26 cellular contexts compared by ENCODE assay signal in the genomic region with DNA sequence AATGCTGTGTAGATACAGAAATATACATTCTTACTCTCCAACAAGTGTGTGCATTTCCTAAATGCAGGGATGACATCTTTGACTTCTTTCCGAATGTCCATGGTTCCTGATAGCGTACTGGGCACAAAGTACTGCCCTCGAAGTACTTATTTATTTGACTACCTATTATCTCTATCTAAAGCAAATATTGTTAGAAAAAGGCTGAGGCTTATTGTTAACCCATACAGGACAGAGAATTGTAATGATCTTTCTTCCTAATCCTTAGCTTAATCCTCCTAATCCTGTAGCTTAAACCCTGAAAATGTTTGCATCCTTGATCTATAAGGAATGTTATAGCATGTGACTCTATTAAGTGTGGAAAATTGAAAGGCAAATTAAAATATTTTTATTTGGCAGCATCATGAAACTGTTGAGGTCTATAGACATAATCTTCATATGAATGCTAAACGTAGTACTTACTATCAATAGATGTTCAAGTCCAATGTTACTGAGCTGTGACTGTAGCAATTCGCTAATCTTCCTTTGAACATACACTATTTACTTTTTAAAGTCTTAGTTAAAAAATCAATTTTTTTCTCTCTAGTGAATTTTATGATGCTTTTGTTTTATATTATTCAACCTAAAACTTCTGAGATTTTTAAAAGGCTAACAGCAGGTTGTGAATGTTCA.
DNase-seq lines count a peak whose midpoint lies in the region; ATAC-seq and TF ChIP-seq lines count a peak whose summit lies in the region.
"Had no signal": no experiment of that assay in that cellular context is flagged by ENCODE, and none has a peak within 500 bp of the region (broad histone marks: within the 10 kb centered on the region; RNA-seq: fewer than 3 reads in every experiment).

No MANE protein-coding gene starts in this region.

- H3K4me2 ChIP-seq in PC-9, result peak overlapping the region; percentile 54

- ATAC-seq in activated T-cell treated with anti-CD3 and anti-CD28 coated beads, Interleukin-2, amount 50 U/mL, for 72 hours (replicated peaks in 1 of 2), result no peak
- peak; percentile 41 to 65 (median 62) for ATAC-seq in right lobe of liver
- ATAC-seq: mucosa of descending colon, WTC11 had no signal

- peak overlapping the region; percentile 65 for H3K27ac ChIP-seq in PC-9
- peak overlapping the region; percentile 30 to 82 (median 78) for H3K27ac ChIP-seq in right lobe of liver
- H3K27ac ChIP-seq in stomach, result no peak overlapping the region
- H3K27ac ChIP-seq: parathyroid adenoma, suprapubic skin had no signal

- H3K4me3 ChIP-seq in PC-9 (no peak overlapping the region), right lobe of liver (peak overlapping the region in 1 of 3 donors; percentile 9), stomach (no peak overlapping the region)
- H3K4me3 ChIP-seq: mucosa of descending colon, suprapubic skin had no signal

- 20% methylated on average over 5 of the region's 5 CpGs for WGBS in right lobe of liver (ENCODE audit: insufficient coverage, low coverage, low lambda C conversion rate, missing lambda C conversion rate)
- 33 to 54% (median 47%) methylated on average over 5 of the region's 5 CpGs for WGBS in stomach, 5 donors

- no peak for TF ChIP-seq POLR2A in right lobe of liver (IDR thresholded peaks at IDR 0.05)
- no peak for TF ChIP-seq POLR2A in stomach (IDR thresholded peaks at IDR 0.05)

- H3K4me3 Mint-ChIP-seq in activated T-cell treated with anti-CD3 and anti-CD28 coated beads, Interleukin-2, amount 50 U/mL, for 72 hours, result no peak overlapping the region
- H3K4me3 Mint-ChIP-seq: activated CD4-positive, alpha-beta T cell treated with anti-CD3 and anti-CD28 coated beads, Interleukin-2, amount 10 ng/mL, durations not matched to agents 7 days and 5 days; WTC11 had no signal

- H3K27me3 ChIP-seq in PC-9 (ENCODE audit: insufficient read depth, low read depth) (no peaks in the 10 kb centered on the region), right lobe of liver (no peaks in the 10 kb centered on the region), stomach (no peaks in the 10 kb centered on the region)
- H3K27me3 ChIP-seq: brain microvascular endothelial cell, suprapubic skin had no signal

- H3K4me1 Mint-ChIP-seq in activated T-cell treated with anti-CD3 and anti-CD28 coated beads, Interleukin-2, amount 50 U/mL, for 72 hours (ENCODE audit: low read depth), result peaks cover 27% of the 10 kb centered on the region
- H3K4me1 Mint-ChIP-seq: WTC11 had no signal

- no peak for TF ChIP-seq CTCF in PC-9 (conservative IDR thresholded peaks at IDR 0.05)
- TF ChIP-seq CTCF in right lobe of liver (IDR thresholded peaks at IDR 0.05), result no peak
- TF ChIP-seq CTCF in stomach (IDR thresholded peaks at IDR 0.05), result no peak

- no peaks in the 10 kb centered on the region for H3K36me3 ChIP-seq in PC-9 (ENCODE audit: low read depth)
- no peaks in the 10 kb centered on the region for H3K36me3 ChIP-seq in right lobe of liver
- H3K36me3 ChIP-seq in stomach, result no peaks in the 10 kb centered on the region
- H3K36me3 ChIP-seq: BE2C, brain microvascular endothelial cell, suprapubic skin had no signal

- H3K79me2 ChIP-seq in PC-9 (ENCODE audit: low read depth), result no peaks in the 10 kb centered on the region
- H3K79me2 ChIP-seq: parathyroid adenoma had no signal

- POLR2A ChIA-PET in PC-9 (lab: Charles Lee; ENCODE audit: unreplicated experiment), result no interaction called here

- CTCF ChIA-PET in PC-9 (lab: Charles Lee), result interaction anchor here (0.6 kb wide), 1 partner anchor 266 kb away, joined by 3 read pairs; no protein-coding TSS in a partner anchor

- no peaks in the 10 kb centered on the region for H3K36me3 Mint-ChIP-seq in activated T-cell treated with anti-CD3 and anti-CD28 coated beads, Interleukin-2, amount 50 U/mL, for 72 hours (ENCODE audit: insufficient read depth in 2 of 2)
- H3K36me3 Mint-ChIP-seq: WTC11 had no signal

- H3K27me3 Mint-ChIP-seq in activated T-cell treated with anti-CD3 and anti-CD28 coated beads, Interleukin-2, amount 50 U/mL, for 72 hours (ENCODE audit: low read depth), result peaks cover 6% of the 10 kb centered on the region

- H2AFZ ChIP-seq in PC-9, result no peak overlapping the region
- H2AFZ ChIP-seq: parathyroid adenoma had no signal

- intact Hi-C loops in PC-9 (cut with micrococcal nuclease; ENCODE audit: unreplicated experiment), result no loop called here
- intact Hi-C loops in right lobe of liver (cut with DNase I), result no loop called here
- intact Hi-C loops in stomach (cut with DNase I; ENCODE audit: low total_unique reads), result no loop called here

- H3K9me2 ChIP-seq in PC-9 (ENCODE audit: insufficient read depth), result no peaks in the 10 kb centered on the region

- DNase-seq in activated T-cell treated with anti-CD3 and anti-CD28 coated beads, Interleukin-2, amount 50 U/mL, for 72 hours, result no peak
- DNase-seq in activated T-cell treated with anti-CD3 and anti-CD28 coated beads, Interleukin-2, amount 50 U/mL, for 1 hour, result no peak
- no peak for DNase-seq in PC-9
- no peak for DNase-seq in right lobe of liver
- DNase-seq in cerebellar cortex (ENCODE audit: low spot score), result no peak
- no peak for DNase-seq in HuH-7.5 (ENCODE audit: low spot score)
- DNase-seq in stomach, result no peak
- no peak for DNase-seq in superior temporal gyrus (ENCODE audit: extremely low spot score)
- DNase-seq: activated CD4-positive, alpha-beta T cell treated with anti-CD3 and anti-CD28 coated beads, Interleukin-2, amount 10 ng/mL, durations not matched to agents 7 days and 5 days; activated naive CD4-positive, alpha-beta T cell; activated T-cell treated with anti-CD3 and anti-CD28 coated beads, Interleukin-2, amount 50 U/mL, for 48 hours; BE2C; DMS79; GF-D8; islet precursor cell; KG1; mucosa of descending colon; NCI-H1436; NCI-H446; right cardiac atrium; stimulated activated CD4-positive, alpha-beta T cell treated with anti-CD3 and anti-CD28 coated beads, Interleukin-12 subunit alpha, Interleukin-12 subunit beta, amount 100 ng/mL, for 4 hours; stimulated activated CD4-positive, alpha-beta T cell treated with anti-CD3 and anti-CD28 coated beads, Interleukin-4, amount 100 ng/mL, for 1 hour had no signal

- H3K4me1 ChIP-seq in PC-9 (replicated peaks; ENCODE audit: insufficient read depth) (peaks cover 23% of the 10 kb centered on the region), right lobe of liver (peaks cover 0 to 35% (median 8%) of the 10 kb centered on the region in 4 donors), stomach (peaks cover 0 to 28% (median 2%) of the 10 kb centered on the region in 4 donors)
- H3K4me1 ChIP-seq: BE2C, parathyroid adenoma had no signal

- H3F3A ChIP-seq in PC-9 (ENCODE audit: insufficient read depth, low read depth), result peaks cover 8% of the 10 kb centered on the region

- H3K9me3 ChIP-seq in PC-9 (ENCODE audit: insufficient read depth, low read depth) (no peaks in the 10 kb centered on the region), right lobe of liver (no peaks in the 10 kb centered on the region), stomach (no peaks in the 10 kb centered on the region)
- H3K9me3 ChIP-seq: BE2C, mucosa of descending colon, suprapubic skin had no signal

- BruUV-seq in PC-9 (replicated peaks; lab: Mats Ljungman, UMichigan), result no TSS peak

- H3K27ac Mint-ChIP-seq in activated T-cell treated with anti-CD3 and anti-CD28 coated beads, Interleukin-2, amount 50 U/mL, for 72 hours, result peak overlapping the region; percentile 43
- H3K27ac Mint-ChIP-seq: activated CD4-positive, alpha-beta T cell treated with anti-CD3 and anti-CD28 coated beads, Interleukin-2, amount 10 ng/mL, durations not matched to agents 7 days and 5 days; WTC11 had no signal

- TF ChIP-seq EP300 in stomach (IDR thresholded peaks at IDR 0.05), result no peak

- H3K9me3 Mint-ChIP-seq in activated T-cell treated with anti-CD3 and anti-CD28 coated beads, Interleukin-2, amount 50 U/mL, for 72 hours, result no peaks in the 10 kb centered on the region
- H3K9me3 Mint-ChIP-seq: activated CD4-positive, alpha-beta T cell treated with anti-CD3 and anti-CD28 coated beads, Interleukin-2, amount 10 ng/mL, durations not matched to agents 7 days and 5 days; WTC11 had no signal

- H4K20me1 ChIP-seq in PC-9 (ENCODE audit: insufficient read depth), result no peaks in the 10 kb centered on the region

Comparison
In these comparisons a context has a peak if more than half of its experiments do, and no peak if none do; other contexts are left out.
1. ATAC-seq: peak in right lobe of liver (4 of 4); none in activated T-cell treated with anti-CD3 and anti-CD28 coated beads, Interleukin-2, amount 50 U/mL, for 72 hours (0 of 2).
2. H3K27ac ChIP-seq: peak in PC-9 (single experiment) and right lobe of liver (3 of 3); none in stomach (0 of 5).